In genomic region chr7:803243-803635, GRCh38 we compare ENCODE assay signal across 28 cellular contexts. TPM values are rescaled to one million over a fixed set of nuclear protein-coding genes. Genes with fewer than 3 reads are reported as not detected.
DNase-seq lines count a peak whose midpoint lies in the region; ATAC-seq, FAIRE-seq and TF ChIP-seq lines count a peak whose summit lies in the region.
"Had no signal": no experiment of that assay in that cellular context is flagged by ENCODE, and none has a peak within 500 bp of the region (broad histone marks: within the 10 kb centered on the region; RNA-seq: fewer than 3 reads in every experiment).

No MANE protein-coding gene starts in this region.

- ATAC-seq in K562 (no peak), GM19351 (IDR thresholded peaks at IDR 0.05; ENCODE audit: unreplicated experiment) (no peak), GM21529 (IDR thresholded peaks at IDR 0.05; ENCODE audit: unreplicated experiment) (no peak)
- ATAC-seq: stimulated activated naive B cell treated with anti-CD40 and anti-IgM and Interleukin-4, amounts not matched to agents 10 μg/mL and 1 μg/mL and 100 μg/mL, for 72 hours had no signal

- H2AFZ ChIP-seq in K562 (ENCODE audit: low read depth, low read length) (no peak overlapping the region), mesenchymal stem cell (ENCODE audit: low read depth, low read length) (no peak overlapping the region)
- H2AFZ ChIP-seq: neural progenitor cell had no signal

- no peaks in the 10 kb centered on the region for H3K9me1 ChIP-seq in K562 (ENCODE audit: control insufficient read depth, insufficient read depth, low read length)

- TF ChIP-seq RAD21 in K562 (CRISPR knock-in tag; conservative IDR thresholded peaks at IDR 0.05 in 1 of 2, IDR thresholded peaks at IDR 0.05 in 1 of 2) = no peak

- BruUV-seq in K562 (replicated peaks; lab: Mats Ljungman, UMichigan) = no TSS peak

- no peaks in the 10 kb centered on the region for H3K79me1 ChIP-seq in mesenchymal stem cell (replicated peaks; ENCODE audit: low read length, poor library complexity, severe bottlenecking)

- H4K20me1 ChIP-seq in K562 (replicated peaks; ENCODE audit: control insufficient read depth, insufficient read depth, low read length) = no peaks in the 10 kb centered on the region

- H4K91ac ChIP-seq in mesenchymal stem cell (ENCODE audit: low read length) = no peak overlapping the region

- no peak overlapping the region for H3K18ac ChIP-seq in mesenchymal stem cell (ENCODE audit: low read depth in 1 of 2, low read length in 2 of 2)

- CTCF ChIA-PET in K562 (lab: Yijun Ruan, JAX; ENCODE audit: low intra/inter-chr PET ratio) = no interaction called here

- H3K23ac ChIP-seq in mesenchymal stem cell (ENCODE audit: low read length in 2 of 2) = no peak overlapping the region

- in situ Hi-C loops in K562 (cut with MboI) = no loop called here

- H3K4ac ChIP-seq in mesenchymal stem cell (ENCODE audit: low read depth in 1 of 2, low read length in 2 of 2) = no peak overlapping the region

- H3K4me1 ChIP-seq in K562 (replicated peaks in 1 of 2; ENCODE audit: control insufficient read depth in 2 of 2, insufficient read depth in 2 of 2, low read length in 2 of 2) (peaks cover 0 to 4% of the 10 kb centered on the region in 2 experiments; a peak in 2 of 5 replicates), mesenchymal stem cell (ENCODE audit: control insufficient read depth, insufficient read depth, low read depth, low read length) (peaks cover 8% of the 10 kb centered on the region), tibial artery (peaks cover 0 to 62% (median 25%) of the 10 kb centered on the region in 4 donors)

- no peak overlapping the region for H2BK15ac ChIP-seq in mesenchymal stem cell (ENCODE audit: low read depth, poor library complexity, severe bottlenecking)

- H3K9me3 ChIP-seq in K562 (replicated peaks; ENCODE audit: control insufficient read depth, insufficient read depth, low read depth, low read length) (no peaks in the 10 kb centered on the region; the same call in 1 of the 2 replicates), mesenchymal stem cell (ENCODE audit: control insufficient read depth, low read length) (no peaks in the 10 kb centered on the region), tibial artery (no peaks in the 10 kb centered on the region)
- H3K9me3 ChIP-seq: adrenal gland, breast epithelium, colonic mucosa, testis had no signal

- no peak overlapping the region for H2AK5ac ChIP-seq in mesenchymal stem cell (ENCODE audit: low read length, severe bottlenecking)

- H3K27ac ChIP-seq in K562 (ENCODE audit: extremely low read depth, low read depth, low read length) (no peak overlapping the region), mesenchymal stem cell (ENCODE audit: low read length, poor library complexity, severe bottlenecking) (no peak overlapping the region), tibial artery (peak overlapping the region; percentile 77 to 85)
- H3K27ac ChIP-seq: adrenal gland, colonic mucosa, neural progenitor cell had no signal

- H4K8ac ChIP-seq in mesenchymal stem cell (ENCODE audit: low read length) = no peak overlapping the region

- H3K27me3 ChIP-seq in K562 (ENCODE audit: control insufficient read depth in 2 of 2, insufficient read depth in 2 of 2, low read length in 2 of 2) (no peaks in the 10 kb centered on the region), mesenchymal stem cell (ENCODE audit: control insufficient read depth in 1 of 2, insufficient read depth in 1 of 2, low read length in 2 of 2) (no peaks in the 10 kb centered on the region), tibial artery (no peaks in the 10 kb centered on the region)
- H3K27me3 ChIP-seq: adrenal gland, breast epithelium, colonic mucosa, neural progenitor cell, testis had no signal

- intact Hi-C loops in K562 (cut with micrococcal nuclease) = no loop called here
- intact Hi-C loops in tibial artery (cut with DNase I; ENCODE audit: low total_unique reads) = no loop called here

- POLR2A ChIA-PET in K562 (lab: Yijun Ruan, JAX) = interaction anchor here (0.5 kb wide), 1 partner anchor 365 kb away, joined by 3 read pairs; no protein-coding TSS in a partner anchor

- no peak overlapping the region for H2BK120ac ChIP-seq in mesenchymal stem cell (ENCODE audit: low read depth, low read length)

- 22% methylated on average over 10 of the region's 10 CpGs for WGBS in K562 (ENCODE audit: insufficient coverage, low coverage, missing lambda C conversion rate)
- WGBS in mesenchymal stem cell = 7% methylated on average over 9 of the region's 10 CpGs

- FAIRE-seq in K562 (lab: Jason Lieb, UNC) = no peak

- H3K4me2 ChIP-seq in K562 (ENCODE audit: insufficient read depth, low read length) (no peak overlapping the region), mesenchymal stem cell (ENCODE audit: low read length, poor library complexity, severe bottlenecking) (no peak overlapping the region)
- H3K4me2 ChIP-seq: neural progenitor cell had no signal

- no peak overlapping the region for H2BK5ac ChIP-seq in mesenchymal stem cell (ENCODE audit: low read depth, low read length, poor library complexity, severe bottlenecking)

- no peak overlapping the region for H2BK12ac ChIP-seq in mesenchymal stem cell (ENCODE audit: low read length in 2 of 2)

- H3K9ac ChIP-seq in K562 (ENCODE audit: insufficient read depth in 1 of 2, low read depth in 2 of 2, low read length in 2 of 2) (no peak overlapping the region), mesenchymal stem cell (ENCODE audit: low read length) (no peak overlapping the region)
- H3K9ac ChIP-seq: neural progenitor cell had no signal

- TF ChIP-seq POLR2A in K562 (conservative IDR thresholded peaks at IDR 0.05) = no peak

- H3K79me2 ChIP-seq in K562 (ENCODE audit: control insufficient read depth, insufficient read depth, low read length) = no peaks in the 10 kb centered on the region

- H3K14ac ChIP-seq in mesenchymal stem cell (ENCODE audit: low read length in 2 of 2) = no peak overlapping the region

- no peak overlapping the region for H3K4me3 ChIP-seq in K562
- H3K4me3 ChIP-seq in mesenchymal stem cell (ENCODE audit: insufficient read depth in 1 of 2, low read depth in 1 of 2, low read length in 2 of 2) = no peak overlapping the region
- H3K4me3 ChIP-seq in tibial artery = no peak overlapping the region
- H3K4me3 ChIP-seq: adrenal gland, breast epithelium, colonic mucosa, neural progenitor cell, testis had no signal

- no peaks in the 10 kb centered on the region for H3K36me3 ChIP-seq in K562 (ENCODE audit: control insufficient read depth, insufficient read depth, low read length)
- H3K36me3 ChIP-seq in mesenchymal stem cell (ENCODE audit: control insufficient read depth in 1 of 2, insufficient read depth in 2 of 2, low read depth in 1 of 2, low read length in 2 of 2) = peaks cover 0 to 3% of the 10 kb centered on the region in 2 experiments
- H3K36me3 ChIP-seq in tibial artery = no peaks in the 10 kb centered on the region
- H3K36me3 ChIP-seq: adrenal gland, breast epithelium, colonic mucosa, neural progenitor cell had no signal

- TF ChIP-seq CTCF in K562 (IDR thresholded peaks at IDR 0.05 in 2 of 3, conservative IDR thresholded peaks at IDR 0.05 in 1 of 3; ENCODE audit: insufficient read depth in 2 of 3, low read depth in 1 of 3, low read length in 3 of 3) = no peak
- TF ChIP-seq CTCF in tibial artery (IDR thresholded peaks at IDR 0.05) = no peak

- DNase-seq in COLO668 (lab: John Stamatoyannopoulos, UW; ENCODE audit: unreplicated experiment) = peak; percentile 28
- DNase-seq in K562 (ENCODE audit: extremely low read depth in 1 of 4, low spot score in 3 of 4) = no peak
- peak; percentile 69 for DNase-seq in mesenchymal stem cell
- DNase-seq in tibial artery = no peak
- no peak for DNase-seq in kidney glomerular epithelial cell (lab: John Stamatoyannopoulos, UW)
- no peak for DNase-seq in T1000 (lab: John Stamatoyannopoulos, UW)
- DNase-seq: activated CD4-positive, alpha-beta T cell treated with anti-CD3 and anti-CD28 coated beads for 1 hour; activated CD8-positive, alpha-beta memory T cell treated with anti-CD3 and anti-CD28 coated beads for 24 hours; activated naive CD4-positive, alpha-beta T cell; activated T-cell treated with anti-CD3 and anti-CD28 coated beads, Interleukin-2, amount 50 U/mL, for 24 hours; adrenal gland; CD4-positive, CD25-positive, alpha-beta regulatory T cell; colonic mucosa; DMS79; endodermal cell; head of caudate nucleus; Kasumi-1; NCI-H1048; NCI-H187 treated with DMSO at 0.1 percent for 48 hours; NCI-H2227 treated with DMSO at 0.1 percent for 48 hours; NCI-H748 treated with DMSO at 0.1 percent for 48 hours; stimulated activated CD4-positive, alpha-beta T cell treated with anti-CD3 and anti-CD28 coated beads, Interleukin-2, amount 100 ng/mL, for 24 hours; stimulated activated naive B cell treated with anti-CD40 and anti-IgM and Interleukin-4, amounts not matched to agents 10 μg/mL and 1 μg/mL and 100 μg/mL, for 72 hours; testis had no signal

- no peak for TF ChIP-seq EP300 in K562 (IDR thresholded peaks at IDR 0.05; ENCODE audit: low read length)

RNA-seq across cellular contexts. Expression of gene SUN1, which starts 29.0 kb away (rescaled TPM):
- 527 and 872 TPM in 2 replicates for total RNA-seq in K562 (2011; cell fraction: chromatin; rRNA removed; ENCODE audit: low replicate concordance)
- total RNA-seq in K562 (2011; cell fraction: nucleolus; rRNA removed) = 542 and 585 TPM in 2 replicates
- total RNA-seq in K562 (2011; cell fraction: nucleoplasm; rRNA removed) = 348 and 489 TPM in 2 replicates
- total RNA-seq in K562 (2014; rRNA removed) (80.5 and 86.7 TPM in 2 replicates), K562 (2014; rRNA removed; fragmentation: Illumina TruSeq; extraction: Trizol) (38.9 and 42.3 TPM in 2 replicates), K562 (2015; rRNA removed; fragmentation: Illumina TruSeq; extraction: Trizol) (49.2 and 53.5 TPM in 2 replicates), K562 (2021) (81.9 and 101 TPM in 2 replicates)
- polyA plus RNA-seq in K562 (2011; rRNA removed) (132 and 143 TPM in 2 replicates), K562 (2014; fragmentation: Illumina TruSeq; extraction: Trizol) (62.3 and 88.2 TPM in 2 replicates), K562 (2014; fragmentation: Nextera tagmentation; extraction: Ambion mirVana) (10 to 100 TPM; 36.8 TPM), K562 (2014; rRNA removed) (105 and 119 TPM in 2 replicates)
- polyA plus RNA-seq in K562 (2011; cell fraction: cytosol; rRNA removed) = 249 and 254 TPM in 2 replicates
- 889 and 1,080 TPM in 2 replicates for polyA plus RNA-seq in K562 (2011; cell fraction: nucleus; rRNA removed)
- polyA plus RNA-seq in K562 (2012) = 107 and 112 TPM in 2 replicates
- polyA minus RNA-seq in K562 (2011; rRNA and poly(A)+ RNA removed) = 72.4 and 98.1 TPM in 2 replicates
- polyA minus RNA-seq in K562 (2011; cell fraction: cytosol; rRNA and poly(A)+ RNA removed) = 47.4 and 59.7 TPM in 2 replicates
- polyA minus RNA-seq in K562 (2011; cell fraction: nucleus; rRNA and poly(A)+ RNA removed) = 245 and 267 TPM in 2 replicates
- polyA plus RNA-seq in mesenchymal stem cell (2013, experiment 1 of 2) = 67.0 TPM
- polyA plus RNA-seq in mesenchymal stem cell (2013, experiment 2 of 2) = 68.6 TPM

Comparison
In these comparisons a context has a peak if more than half of its experiments do, and no peak if none do; other contexts are left out.
1. DNase-seq: peak in COLO668 (single experiment) and mesenchymal stem cell (single experiment); none in K562 (0 of 4), tibial artery (0 of 2), kidney glomerular epithelial cell (single experiment) and T1000 (single experiment).
2. H3K27ac ChIP-seq: peak in tibial artery (2 of 2); none in K562 (single experiment) and mesenchymal stem cell (single experiment).